ENCODE assay signal across 11 cellular contexts in the genomic region with DNA sequence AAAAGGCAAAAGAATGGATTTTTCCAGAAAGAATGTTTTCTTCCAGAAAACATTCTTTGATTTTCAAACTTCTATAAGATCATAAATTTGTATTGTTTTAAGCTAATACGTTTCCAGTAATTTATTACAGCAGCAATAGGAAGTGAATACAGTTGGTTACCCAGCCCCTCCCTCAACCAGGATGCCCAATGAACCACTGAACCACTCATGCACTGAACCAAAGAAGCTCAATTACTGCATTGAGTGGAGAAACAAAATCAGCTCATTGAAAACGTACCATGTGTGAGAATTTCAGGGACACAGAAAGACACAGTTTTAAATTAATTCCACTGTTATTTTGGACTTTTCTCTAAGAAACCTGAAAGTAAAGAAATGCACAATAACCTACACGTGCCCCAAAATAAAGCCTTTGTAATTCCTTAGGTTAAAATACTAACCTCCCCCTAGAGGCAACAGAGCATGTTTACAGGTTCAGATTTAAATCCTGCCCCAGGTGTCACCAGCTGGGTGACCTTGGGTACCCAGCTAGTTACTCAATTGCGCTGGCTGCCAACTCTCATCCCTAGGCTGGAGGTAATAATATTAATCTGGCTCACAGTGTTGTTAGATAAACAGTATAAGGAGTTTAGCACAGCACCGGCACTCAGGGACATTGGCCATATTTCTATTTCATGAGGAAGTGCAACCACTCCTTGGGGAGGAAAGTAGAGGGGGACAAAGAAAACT.
DNase-seq lines count a peak whose midpoint lies in the region; ATAC-seq and TF ChIP-seq lines count a peak whose summit lies in the region.
"Had no signal": no experiment of that assay in that cellular context is flagged by ENCODE, and none has a peak within 500 bp of the region (broad histone marks: within the 10 kb centered on the region; RNA-seq: fewer than 3 reads in every experiment).

No MANE protein-coding gene starts in this region.

- peaks cover 4% of the 10 kb centered on the region for H3K27me3 Mint-ChIP-seq in activated CD4-positive, alpha-beta T cell treated with anti-CD3 and anti-CD28 coated beads, Interleukin-2, amount 10 ng/mL, durations not matched to agents 24 days and 14 days

- no peak overlapping the region for H3K4me3 Mint-ChIP-seq in activated CD4-positive, alpha-beta T cell treated with anti-CD3 and anti-CD28 coated beads, Interleukin-2, amount 10 ng/mL, durations not matched to agents 24 days and 14 days
- H3K4me3 Mint-ChIP-seq: activated CD4-positive, alpha-beta T cell treated with anti-CD3 and anti-CD28 coated beads for 36 hours; CD4-positive, CD25-positive, alpha-beta regulatory T cell had no signal

- no peaks in the 10 kb centered on the region for H3K27me3 ChIP-seq in subcutaneous abdominal adipose tissue (ENCODE audit: control insufficient read depth in 5 of 5, insufficient read depth in 4 of 5, low read length in 5 of 5)

- ATAC-seq in HG03097 (IDR thresholded peaks at IDR 0.05; ENCODE audit: low FRiP score, unreplicated experiment): no peak
- ATAC-seq: activated CD4-positive, alpha-beta T cell treated with anti-CD3 and anti-CD28 coated beads for 36 hours; esophagus mucosa had no signal

- peak; percentile 32 for TF ChIP-seq CTCF in epithelial cell of esophagus (IDR thresholded peaks at IDR 0.05; ENCODE audit: insufficient read depth, low read depth, low read length, missing control alignments)

- H3K27ac Mint-ChIP-seq in activated CD4-positive, alpha-beta T cell treated with anti-CD3 and anti-CD28 coated beads, Interleukin-2, amount 10 ng/mL, durations not matched to agents 24 days and 14 days: no peak overlapping the region
- H3K27ac Mint-ChIP-seq: activated CD4-positive, alpha-beta T cell treated with anti-CD3 and anti-CD28 coated beads for 36 hours; CD4-positive, CD25-positive, alpha-beta regulatory T cell had no signal

- DNase-seq in NCI-H2227 (lab: John Stamatoyannopoulos, UW; ENCODE audit: unreplicated experiment) (peak; percentile 22), NCI-H2227 treated with DMSO at 0.1 percent for 48 hours (lab: John Stamatoyannopoulos, UW) (no peak), NAMALWA (ENCODE audit: low spot score) (peak; percentile 79), epithelial cell of esophagus (ENCODE audit: low read depth) (no peak), GM19238 (ENCODE audit: insufficient read length, low spot score) (no peak)
- no peak for DNase-seq in activated CD4-positive, alpha-beta T cell treated with anti-CD3 and anti-CD28 coated beads, Interleukin-2, amount 10 ng/mL, durations not matched to agents 24 days and 14 days
- DNase-seq: activated CD4-positive, alpha-beta T cell treated with anti-CD3 and anti-CD28 coated beads for 36 hours had no signal

- H3K27ac ChIP-seq in subcutaneous abdominal adipose tissue (ENCODE audit: low read depth, low read length): peak overlapping the region; percentile 47

- peaks cover 5% of the 10 kb centered on the region for H3K4me1 Mint-ChIP-seq in activated CD4-positive, alpha-beta T cell treated with anti-CD3 and anti-CD28 coated beads, Interleukin-2, amount 10 ng/mL, durations not matched to agents 24 days and 14 days
- H3K4me1 Mint-ChIP-seq: CD4-positive, CD25-positive, alpha-beta regulatory T cell had no signal

- no peaks in the 10 kb centered on the region for H3K9me3 ChIP-seq in subcutaneous abdominal adipose tissue (ENCODE audit: control insufficient read depth in 5 of 5, low read length in 5 of 5)

- H3K9ac ChIP-seq in subcutaneous abdominal adipose tissue (ENCODE audit: low read length in 5 of 5): no peak overlapping the region

- H3K4me3 ChIP-seq in epithelial cell of esophagus (ENCODE audit: low read length): no peak overlapping the region
- no peak overlapping the region for H3K4me3 ChIP-seq in subcutaneous abdominal adipose tissue (ENCODE audit: low read depth in 1 of 5, low read length in 5 of 5)

- intact Hi-C loops in activated CD4-positive, alpha-beta T cell treated with anti-CD3 and anti-CD28 coated beads, Interleukin-2, amount 10 ng/mL, durations not matched to agents 24 days and 14 days (cut with micrococcal nuclease): no loop called here

- no peaks in the 10 kb centered on the region for H3K9me3 Mint-ChIP-seq in activated CD4-positive, alpha-beta T cell treated with anti-CD3 and anti-CD28 coated beads, Interleukin-2, amount 10 ng/mL, durations not matched to agents 24 days and 14 days

- H3K36me3 ChIP-seq in subcutaneous abdominal adipose tissue (ENCODE audit: control insufficient read depth in 5 of 5, insufficient read depth in 5 of 5, low read length in 5 of 5): no peaks in the 10 kb centered on the region

- no peaks in the 10 kb centered on the region for H3K36me3 Mint-ChIP-seq in activated CD4-positive, alpha-beta T cell treated with anti-CD3 and anti-CD28 coated beads, Interleukin-2, amount 10 ng/mL, durations not matched to agents 24 days and 14 days (ENCODE audit: low read depth)
- H3K36me3 Mint-ChIP-seq: CD4-positive, CD25-positive, alpha-beta regulatory T cell had no signal

- H3K4me1 ChIP-seq in subcutaneous abdominal adipose tissue (ENCODE audit: control insufficient read depth in 5 of 5, insufficient read depth in 5 of 5, low read length in 5 of 5): peaks cover 0 to 71% (median 20%) of the 10 kb centered on the region in 5 donors

Comparison
In these comparisons a context has a peak if more than half of its experiments do, and no peak if none do; other contexts are left out.
1. DNase-seq: peak in NCI-H2227 (single experiment) and NAMALWA (single experiment); none in NCI-H2227 treated with DMSO at 0.1 percent for 48 hours (single experiment), epithelial cell of esophagus (single experiment), activated CD4-positive, alpha-beta T cell treated with anti-CD3 and anti-CD28 coated beads, Interleukin-2, amount 10 ng/mL, durations not matched to agents 24 days and 14 days (single experiment) and GM19238 (single experiment).